Comparison of ENCODE assay signal across 1 cellular context in the genomic region with DNA sequence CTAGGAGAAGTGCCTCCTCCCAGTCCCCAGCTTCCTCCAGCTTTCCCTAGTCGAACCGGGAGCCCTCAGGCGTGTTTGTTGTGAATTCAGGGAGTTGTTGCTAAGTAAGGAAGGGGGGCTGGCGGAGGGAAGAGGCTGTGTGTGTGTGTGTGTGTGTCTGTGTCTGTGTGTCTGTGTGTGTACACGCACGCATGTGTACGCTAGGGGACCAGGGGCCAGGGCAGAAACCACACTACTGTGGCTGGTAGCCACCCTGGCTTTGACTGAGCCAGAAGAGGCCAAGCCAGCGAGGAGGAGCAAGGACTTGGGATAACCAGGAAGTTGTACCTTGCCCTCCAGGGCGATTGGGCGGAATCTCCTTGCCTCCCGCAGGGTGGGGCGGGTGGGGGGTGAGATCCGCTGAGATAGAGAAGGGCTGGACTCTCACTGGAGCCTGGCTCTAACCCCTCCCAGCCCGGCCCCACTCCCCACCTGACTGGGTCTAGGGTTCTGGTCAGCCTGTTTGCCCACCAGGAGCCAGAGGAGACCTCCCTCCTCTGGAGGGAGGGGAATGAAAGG.
TF ChIP-seq lines count a peak whose summit lies in the region.

No MANE protein-coding gene starts in this region.

TF ChIP-seq in HepG2, 621 proteins besides CTCF, POLR2A, EP300 and RAD21 (continued from another document and continues in another):
- no peak for TF ChIP-seq ZNF839 (CRISPR knock-in tag; IDR thresholded peaks at IDR 0.05; ENCODE audit: borderline replicate concordance)
- TF ChIP-seq NFE2L2 (IDR thresholded peaks at IDR 0.05; ENCODE audit: low read length): no peak
- TF ChIP-seq HNF4G (IDR thresholded peaks at IDR 0.05; ENCODE audit: borderline replicate concordance, low read depth, low read length): peak; percentile 59; the same call in 1 of the 2 replicates
- TF ChIP-seq HNF4G (CRISPR knock-in tag; IDR thresholded peaks at IDR 0.05; ENCODE audit: borderline replicate concordance, low read depth): no peak
- peak; percentile 29; the same call in 1 of the 2 replicates for TF ChIP-seq HDAC1 (CRISPR knock-in tag; IDR thresholded peaks at IDR 0.05)
- no peak for TF ChIP-seq ATM (IDR thresholded peaks at IDR 0.05; ENCODE audit: borderline replicate concordance)
- no peak for TF ChIP-seq DMTF1 (CRISPR knock-in tag; IDR thresholded peaks at IDR 0.05)
- TF ChIP-seq THAP11 (CRISPR knock-in tag; IDR thresholded peaks at IDR 0.05): 0 out of 2 replicates have a peak, but pooled peaks have one; percentile 11
- TF ChIP-seq GTF2F1 (IDR thresholded peaks at IDR 0.05; ENCODE audit: low read length): no peak
- TF ChIP-seq ZEB1 (IDR thresholded peaks at IDR 0.05; ENCODE audit: insufficient replicate concordance, low read depth): no peak
- no peak for TF ChIP-seq ZNF777 (CRISPR knock-in tag; IDR thresholded peaks at IDR 0.05)
- peak; percentile 87 for TF ChIP-seq PATZ1 (CRISPR knock-in tag; IDR thresholded peaks at IDR 0.05)
- TF ChIP-seq ATF6 (CRISPR knock-in tag; conservative IDR thresholded peaks at IDR 0.05): no peak
- TF ChIP-seq ZNF224 (CRISPR knock-in tag; IDR thresholded peaks at IDR 0.05): 0 out of 2 replicates have a peak, but pooled peaks have one; percentile 11
- TF ChIP-seq MTA3 (CRISPR knock-in tag; IDR thresholded peaks at IDR 0.05): no peak
- TF ChIP-seq MEF2D (CRISPR knock-in tag; IDR thresholded peaks at IDR 0.05): no peak
- TF ChIP-seq RFX3 (CRISPR knock-in tag; IDR thresholded peaks at IDR 0.05): no peak
- no peak for TF ChIP-seq ZNF607 (CRISPR knock-in tag; IDR thresholded peaks at IDR 0.05; ENCODE audit: borderline replicate concordance)
- TF ChIP-seq, protein P1, sequence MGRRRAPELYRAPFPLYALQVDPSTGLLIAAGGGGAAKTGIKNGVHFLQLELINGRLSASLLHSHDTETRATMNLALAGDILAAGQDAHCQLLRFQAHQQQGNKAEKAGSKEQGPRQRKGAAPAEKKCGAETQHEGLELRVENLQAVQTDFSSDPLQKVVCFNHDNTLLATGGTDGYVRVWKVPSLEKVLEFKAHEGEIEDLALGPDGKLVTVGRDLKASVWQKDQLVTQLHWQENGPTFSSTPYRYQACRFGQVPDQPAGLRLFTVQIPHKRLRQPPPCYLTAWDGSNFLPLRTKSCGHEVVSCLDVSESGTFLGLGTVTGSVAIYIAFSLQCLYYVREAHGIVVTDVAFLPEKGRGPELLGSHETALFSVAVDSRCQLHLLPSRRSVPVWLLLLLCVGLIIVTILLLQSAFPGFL (CRISPR knock-in tag; IDR thresholded peaks at IDR 0.05): no peak
- no peak for TF ChIP-seq TGIF2 (CRISPR knock-in tag; IDR thresholded peaks at IDR 0.05)
- no peak for TF ChIP-seq ZNF768 (CRISPR knock-in tag; IDR thresholded peaks at IDR 0.05)
- TF ChIP-seq, protein P2, sequence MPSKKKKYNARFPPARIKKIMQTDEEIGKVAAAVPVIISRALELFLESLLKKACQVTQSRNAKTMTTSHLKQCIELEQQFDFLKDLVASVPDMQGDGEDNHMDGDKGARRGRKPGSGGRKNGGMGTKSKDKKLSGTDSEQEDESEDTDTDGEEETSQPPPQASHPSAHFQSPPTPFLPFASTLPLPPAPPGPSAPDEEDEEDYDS (CRISPR knock-in tag; IDR thresholded peaks at IDR 0.05): 0 out of 2 replicates have a peak, but pooled peaks have one; percentile 33
- 0 out of 2 replicates have a peak, but pooled peaks have one; percentile 6 for TF ChIP-seq PHF21A (CRISPR knock-in tag; IDR thresholded peaks at IDR 0.05)
- no peak; the same call in 1 of the 2 replicates for TF ChIP-seq TAF1 (CRISPR knock-in tag; IDR thresholded peaks at IDR 0.05)
- no peak for TF ChIP-seq ZNF589 (CRISPR knock-in tag; conservative IDR thresholded peaks at IDR 0.05)
- TF ChIP-seq EED (CRISPR knock-in tag; IDR thresholded peaks at IDR 0.05): no peak
- TF ChIP-seq FOXK2 (IDR thresholded peaks at IDR 0.05): no peak
- TF ChIP-seq KDM4B (CRISPR knock-in tag; IDR thresholded peaks at IDR 0.05): no peak
- TF ChIP-seq DNMT3B (CRISPR knock-in tag; conservative IDR thresholded peaks at IDR 0.05): no peak
- TF ChIP-seq SIX1 (CRISPR knock-in tag; IDR thresholded peaks at IDR 0.05; ENCODE audit: borderline replicate concordance): no peak
- TF ChIP-seq IRF2 (CRISPR knock-in tag; IDR thresholded peaks at IDR 0.05): no peak
- TF ChIP-seq ZSCAN21 (CRISPR knock-in tag; IDR thresholded peaks at IDR 0.05; ENCODE audit: borderline replicate concordance): no peak
- TF ChIP-seq NFIC (IDR thresholded peaks at IDR 0.05; ENCODE audit: low read length): no peak
- TF ChIP-seq, protein P3, sequence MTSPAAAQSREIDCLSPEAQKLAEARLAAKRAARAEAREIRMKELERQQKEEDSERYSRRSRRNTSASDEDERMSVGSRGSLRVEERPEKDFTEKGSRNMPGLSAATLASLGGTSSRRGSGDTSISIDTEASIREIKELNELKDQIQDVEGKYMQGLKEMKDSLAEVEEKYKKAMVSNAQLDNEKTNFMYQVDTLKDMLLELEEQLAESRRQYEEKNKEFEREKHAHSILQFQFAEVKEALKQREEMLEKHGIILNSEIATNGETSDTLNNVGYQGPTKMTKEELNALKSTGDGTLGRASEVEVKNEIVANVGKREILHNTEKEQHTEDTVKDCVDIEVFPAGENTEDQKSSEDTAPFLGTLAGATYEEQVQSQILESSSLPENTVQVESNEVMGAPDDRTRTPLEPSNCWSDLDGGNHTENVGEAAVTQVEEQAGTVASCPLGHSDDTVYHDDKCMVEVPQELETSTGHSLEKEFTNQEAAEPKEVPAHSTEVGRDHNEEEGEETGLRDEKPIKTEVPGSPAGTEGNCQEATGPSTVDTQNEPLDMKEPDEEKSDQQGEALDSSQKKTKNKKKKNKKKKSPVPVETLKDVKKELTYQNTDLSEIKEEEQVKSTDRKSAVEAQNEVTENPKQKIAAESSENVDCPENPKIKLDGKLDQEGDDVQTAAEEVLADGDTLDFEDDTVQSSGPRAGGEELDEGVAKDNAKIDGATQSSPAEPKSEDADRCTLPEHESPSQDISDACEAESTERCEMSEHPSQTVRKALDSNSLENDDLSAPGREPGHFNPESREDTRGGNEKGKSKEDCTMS (CRISPR knock-in tag; conservative IDR thresholded peaks at IDR 0.05): no peak
- no peak for TF ChIP-seq BCL6 (CRISPR knock-in tag; IDR thresholded peaks at IDR 0.05)
- 0 out of 2 replicates have a peak, but pooled peaks have one; percentile 35 for TF ChIP-seq SP5 (CRISPR knock-in tag; IDR thresholded peaks at IDR 0.05; ENCODE audit: borderline replicate concordance, low read depth)
- TF ChIP-seq CREB3 (CRISPR knock-in tag; IDR thresholded peaks at IDR 0.05): no peak
- TF ChIP-seq ZNF343 (CRISPR knock-in tag; IDR thresholded peaks at IDR 0.05): no peak
- TF ChIP-seq ZFP37 (CRISPR knock-in tag; IDR thresholded peaks at IDR 0.05; ENCODE audit: borderline replicate concordance): 0 out of 2 replicates have a peak, but pooled peaks have one; percentile 35
- TF ChIP-seq NKX3-1 (CRISPR knock-in tag; IDR thresholded peaks at IDR 0.05): no peak
- TF ChIP-seq ZNF501 (CRISPR knock-in tag; IDR thresholded peaks at IDR 0.05): 0 out of 2 replicates have a peak, but pooled peaks have one; percentile 10
- TF ChIP-seq ZNF652 (CRISPR knock-in tag; IDR thresholded peaks at IDR 0.05; ENCODE audit: borderline replicate concordance, low read depth): no peak
- no peak for TF ChIP-seq CREBL2 (CRISPR knock-in tag; IDR thresholded peaks at IDR 0.05; ENCODE audit: borderline replicate concordance)
- no peak for TF ChIP-seq ZNF563 (CRISPR knock-in tag; IDR thresholded peaks at IDR 0.05)
- no peak for TF ChIP-seq FOXP4 (CRISPR knock-in tag; IDR thresholded peaks at IDR 0.05)
- peak; percentile 74 for TF ChIP-seq SKI (IDR thresholded peaks at IDR 0.05; ENCODE audit: partially characterized antibody)
- no peak for TF ChIP-seq ZFP41 (CRISPR knock-in tag; IDR thresholded peaks at IDR 0.05; ENCODE audit: borderline replicate concordance)
